ENCODE assay signal across 9 cellular contexts in the genomic region with DNA sequence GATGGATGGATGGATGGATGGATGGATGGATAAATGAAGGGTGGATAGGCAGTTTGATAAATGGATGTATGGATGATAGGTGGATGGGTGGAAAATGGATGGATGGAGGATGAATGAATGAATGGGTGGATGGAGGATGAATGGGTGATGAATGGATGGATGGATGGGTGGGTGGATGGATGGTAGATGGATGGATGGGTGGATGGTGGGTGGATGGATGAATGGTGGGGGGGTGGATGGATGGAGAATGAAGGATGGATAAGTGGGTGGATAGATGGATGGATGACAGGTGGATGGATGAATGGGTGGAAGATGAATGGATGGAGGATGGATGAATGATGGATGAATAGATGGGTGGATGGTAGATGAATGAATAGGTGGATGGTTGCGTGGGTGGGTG.
"Had no signal": no experiment of that assay in that cellular context is flagged by ENCODE, and none has a peak within 500 bp of the region (broad histone marks: within the 10 kb centered on the region; RNA-seq: fewer than 3 reads in every experiment).

No MANE protein-coding gene starts in this region.

- H3K4me3 ChIP-seq: GM23338 had no signal

- ATAC-seq: GM23338 had no signal

- DNase-seq: H9, HCEC 1CT, HFFc6, Kasumi-1, KG1 had no signal

- FAIRE-seq: H1, H54 had no signal

- H3K27ac ChIP-seq: HL-60 had no signal
